8 cellular contexts compared by ENCODE assay signal in genomic region chr16:154223-155030, GRCh38. TPM values are rescaled to one million over a fixed set of nuclear protein-coding genes. Genes with fewer than 3 reads are reported as not detected.
A peak's percentile ranks its signal among the peaks of the same experiment; 100 is the strongest.
DNase-seq lines count a peak whose midpoint lies in the region; ATAC-seq and TF ChIP-seq lines count a peak whose summit lies in the region.

No MANE protein-coding gene starts in this region.

- H3K36me3 ChIP-seq in mucosa of stomach (ENCODE audit: control insufficient read depth, insufficient read depth, low read length), result no peaks in the 10 kb centered on the region

- intact Hi-C loops in dorsolateral prefrontal cortex (cut with DNase I), result no loop called here

- CTCF ChIA-PET in GM10248 (lab: Yijun Ruan, JAX), result no interaction called here

- no peaks in the 10 kb centered on the region for H3K9me3 ChIP-seq in mucosa of stomach (ENCODE audit: control insufficient read depth, low read length)

- H3K27ac ChIP-seq in dorsolateral prefrontal cortex, result peak overlapping the region in 12 of 59 donors; percentile 6 to 57 (median 32)

- H3K9ac ChIP-seq in mucosa of stomach (ENCODE audit: low read length), result peak overlapping the region; percentile 47

- H3K4me1 ChIP-seq in mucosa of stomach (ENCODE audit: control insufficient read depth, insufficient read depth, low read length), result peaks cover 11% of the 10 kb centered on the region

- TF ChIP-seq CTCF in GM10248 (IDR thresholded peaks at IDR 0.05; ENCODE audit: control extremely low read depth, extremely low read depth, low read depth, missing control alignments), result no peak
- no peak for TF ChIP-seq CTCF in dorsolateral prefrontal cortex (IDR thresholded peaks at IDR 0.05 in 54 of 56, conservative IDR thresholded peaks at IDR 0.05 in 2 of 56; ENCODE audit: low read depth in 1 of 56, partially characterized antibody in 56 of 56)

- H3K4me3 ChIP-seq in dorsolateral prefrontal cortex (peak overlapping the region; percentile 24 to 74 (median 60)), mucosa of stomach (ENCODE audit: low read length) (no peak overlapping the region)

- DNase-seq in GM10248 (ENCODE audit: extremely low spot score) (peak; percentile 77), NCI-H524 treated with DMSO at 0.1 percent for 48 hours (lab: John Stamatoyannopoulos, UW) (peak; percentile 23), dorsolateral prefrontal cortex (peak in 4 of 10 donors; percentile 27 to 59 (median 38)), COLO668 (lab: John Stamatoyannopoulos, UW; ENCODE audit: unreplicated experiment) (no peak), AG08396 (ENCODE audit: low spot score) (no peak), NCI-H2107 treated with DMSO at 0.1 percent for 48 hours (lab: John Stamatoyannopoulos, UW; ENCODE audit: unreplicated experiment) (no peak)

- POLR2A ChIA-PET in GM10248 (lab: Yijun Ruan, JAX), result no interaction called here

- H3K27me3 ChIP-seq in dorsolateral prefrontal cortex (peaks cover 0 to 33% (median 0%) of the 10 kb centered on the region in 45 donors), mucosa of stomach (ENCODE audit: control insufficient read depth, insufficient read depth, low read length) (peaks cover 11% of the 10 kb centered on the region)

- no peak for ATAC-seq in GM19023 (IDR thresholded peaks at IDR 0.05; ENCODE audit: unreplicated experiment)

RNA-seq across cellular contexts. Expression of gene HBZ, which starts 2.0 kb away (rescaled TPM):
- total RNA-seq in dorsolateral prefrontal cortex, result 1 to 10 TPM in 1 of 120 experiments, under 1 TPM in 9, not detected in 110; 0.60 to 1.2 (median 0.74) TPM

RNA-seq across cellular contexts. Expression of gene HBM, which starts 11.4 kb away (rescaled TPM):
- 1 to 10 TPM in 15 of 120 experiments, not detected in 105; 1.1 to 2.5 (median 1.4) TPM for total RNA-seq in dorsolateral prefrontal cortex

RNA-seq across cellular contexts. Expression of gene NPRL3, which starts 16.0 kb away (rescaled TPM):
- total RNA-seq in dorsolateral prefrontal cortex, result 10 to 100 TPM; 32.5 to 94.6 (median 56.8) TPM

RNA-seq across cellular contexts. Expression of gene HBA2, which starts 18.2 kb away (rescaled TPM):
- 1,000 to 10,000 TPM in 3 of 120 experiments, 100 to 1,000 TPM in 80, 10 to 100 TPM in 36, not detected in 1; 13.5 to 1,749 (median 153) TPM for total RNA-seq in dorsolateral prefrontal cortex

RNA-seq across cellular contexts. Expression of gene HBA1, which starts 22.1 kb away (rescaled TPM):
- total RNA-seq in dorsolateral prefrontal cortex, result 1,000 to 10,000 TPM in 5 of 120 experiments, 100 to 1,000 TPM in 88, 10 to 100 TPM in 27; 16.7 to 2,013 (median 162) TPM

Comparison
In these comparisons a context has a peak if more than half of its experiments do, and no peak if none do; other contexts are left out.
1. DNase-seq: peak in GM10248 (single experiment) and NCI-H524 treated with DMSO at 0.1 percent for 48 hours (single experiment); none in COLO668 (single experiment), AG08396 (single experiment) and NCI-H2107 treated with DMSO at 0.1 percent for 48 hours (single experiment).